In genomic region chr9:2181794-2182193, GRCh38 we compare ENCODE assay signal across 9 cellular contexts.
DNase-seq lines count a peak whose midpoint lies in the region; ATAC-seq, FAIRE-seq and TF ChIP-seq lines count a peak whose summit lies in the region.
"Had no signal": no experiment of that assay in that cellular context is flagged by ENCODE, and none has a peak within 500 bp of the region (broad histone marks: within the 10 kb centered on the region; RNA-seq: fewer than 3 reads in every experiment).

No MANE protein-coding gene starts in this region.

- intact Hi-C loops in prostate gland (cut with DNase I): no loop called here

- no peak overlapping the region for H4K8ac ChIP-seq in mesenchymal stem cell (ENCODE audit: low read length)

- no peak for TF ChIP-seq POLR2A in prostate gland (IDR thresholded peaks at IDR 0.05)

- H2BK15ac ChIP-seq in mesenchymal stem cell (ENCODE audit: low read depth, poor library complexity, severe bottlenecking): no peak overlapping the region

- no peak overlapping the region for H3K14ac ChIP-seq in mesenchymal stem cell (ENCODE audit: low read length in 2 of 2)

- 78% methylated on average over 3 of the region's 7 CpGs for WGBS in mesenchymal stem cell
- 82% methylated on average over 7 of the region's 7 CpGs for WGBS in prostate gland

- TF ChIP-seq CTCF in DOHH2 (IDR thresholded peaks at IDR 0.05; ENCODE audit: low read depth, low read length, poor library complexity, severe bottlenecking) (peak; percentile 80), cardiac fibroblast (IDR thresholded peaks at IDR 0.05; ENCODE audit: low read depth, low read length) (peak; percentile 49), prostate gland (IDR thresholded peaks at IDR 0.05) (peak in 2 of 4 experiments; percentile 19 to 33)

- H3K79me2 ChIP-seq in DOHH2 (ENCODE audit: control insufficient read depth, low read length): no peaks in the 10 kb centered on the region

- H3K4ac ChIP-seq in mesenchymal stem cell (ENCODE audit: low read depth in 1 of 2, low read length in 2 of 2): no peak overlapping the region

- no peaks in the 10 kb centered on the region for H3F3A ChIP-seq in DOHH2 (ENCODE audit: control insufficient read depth, insufficient read depth)

- H2AK5ac ChIP-seq in mesenchymal stem cell (ENCODE audit: low read length, severe bottlenecking): no peak overlapping the region

- no peak overlapping the region for H4K91ac ChIP-seq in mesenchymal stem cell (ENCODE audit: low read length)

- H2BK120ac ChIP-seq in mesenchymal stem cell (ENCODE audit: low read depth, low read length): no peak overlapping the region

- no peak overlapping the region for H3K18ac ChIP-seq in mesenchymal stem cell (ENCODE audit: low read depth in 1 of 2, low read length in 2 of 2)

- no peak for ATAC-seq in HG02763 (IDR thresholded peaks at IDR 0.05; ENCODE audit: unreplicated experiment)

- DNase-seq in HTR-8/SVneo (ENCODE audit: insufficient read length, low spot score) (peak; percentile 13), cardiac fibroblast (ENCODE audit: low read depth in 2 of 2) (peak; percentile 32 to 41), mesenchymal stem cell (peak; percentile 20), prostate gland (ENCODE audit: low spot score) (no peak), DMS114 treated with DMSO at 0.1 percent for 48 hours (lab: John Stamatoyannopoulos, UW; ENCODE audit: unreplicated experiment) (no peak)
- DNase-seq in activated T-cell treated with anti-CD3 and anti-CD28 coated beads, Interleukin-2, amount 50 U/mL, for 1 hour: no peak

- no peak overlapping the region for H2BK5ac ChIP-seq in mesenchymal stem cell (ENCODE audit: low read depth, low read length, poor library complexity, severe bottlenecking)

- H3K36me3 ChIP-seq in DOHH2 (ENCODE audit: control insufficient read depth, low read length): peaks cover 38% of the 10 kb centered on the region
- H3K36me3 ChIP-seq in mesenchymal stem cell (ENCODE audit: control insufficient read depth in 1 of 2, insufficient read depth in 2 of 2, low read depth in 1 of 2, low read length in 2 of 2): peaks cover 7 to 50% of the 10 kb centered on the region in 2 experiments
- H3K36me3 ChIP-seq in prostate gland: no peaks in the 10 kb centered on the region

- H3K9me2 ChIP-seq in DOHH2 (replicated peaks; ENCODE audit: control insufficient read depth, low read length): no peaks in the 10 kb centered on the region

- no peak overlapping the region for H3K4me2 ChIP-seq in DOHH2 (ENCODE audit: low read length)
- H3K4me2 ChIP-seq in mesenchymal stem cell (ENCODE audit: low read length, poor library complexity, severe bottlenecking): no peak overlapping the region

- H3K23ac ChIP-seq in mesenchymal stem cell (ENCODE audit: low read length in 2 of 2): no peak overlapping the region

- no peak overlapping the region for H3K4me3 ChIP-seq in DOHH2 (ENCODE audit: low read length)
- no peak overlapping the region for H3K4me3 ChIP-seq in cardiac fibroblast (replicated peaks in 1 of 2; ENCODE audit: low read depth in 2 of 2, low read length in 2 of 2)
- no peak overlapping the region for H3K4me3 ChIP-seq in mesenchymal stem cell (ENCODE audit: insufficient read depth in 1 of 2, low read depth in 1 of 2, low read length in 2 of 2)
- H3K4me3 ChIP-seq in prostate gland: no peak overlapping the region

- H3K9me3 ChIP-seq in DOHH2 (ENCODE audit: control insufficient read depth, insufficient read depth, low read length) (no peaks in the 10 kb centered on the region), mesenchymal stem cell (ENCODE audit: control insufficient read depth, low read length) (no peaks in the 10 kb centered on the region), prostate gland (no peaks in the 10 kb centered on the region)

- H2AFZ ChIP-seq in mesenchymal stem cell (ENCODE audit: low read depth, low read length): no peak overlapping the region

- no peak overlapping the region for H3K27ac ChIP-seq in DOHH2 (ENCODE audit: low read depth, low read length)
- H3K27ac ChIP-seq in mesenchymal stem cell (ENCODE audit: low read length, poor library complexity, severe bottlenecking): no peak overlapping the region
- no peak overlapping the region for H3K27ac ChIP-seq in prostate gland

- H2BK12ac ChIP-seq in mesenchymal stem cell (ENCODE audit: low read length in 2 of 2): no peak overlapping the region

- H3K79me1 ChIP-seq in mesenchymal stem cell (replicated peaks; ENCODE audit: low read length, poor library complexity, severe bottlenecking): peaks cover 6% of the 10 kb centered on the region

- no peak overlapping the region for H3K9ac ChIP-seq in mesenchymal stem cell (ENCODE audit: low read length)

- peaks cover 5% of the 10 kb centered on the region; the same call in 1 of the 2 replicates for H4K20me1 ChIP-seq in DOHH2 (ENCODE audit: control insufficient read depth, insufficient read depth, low read depth, low read length)

- H3K27me3 ChIP-seq in DOHH2 (ENCODE audit: control insufficient read depth, low read length) (no peaks in the 10 kb centered on the region), mesenchymal stem cell (ENCODE audit: control insufficient read depth in 1 of 2, insufficient read depth in 1 of 2, low read length in 2 of 2) (no peaks in the 10 kb centered on the region), prostate gland (replicated peaks; ENCODE audit: insufficient read depth) (no peaks in the 10 kb centered on the region)

- no peak for FAIRE-seq in HTR-8/SVneo (lab: Jason Lieb, UNC)
- FAIRE-seq: islet of Langerhans had no signal

- H3K4me1 ChIP-seq in DOHH2 (ENCODE audit: control insufficient read depth, low read length) (no peaks in the 10 kb centered on the region), mesenchymal stem cell (ENCODE audit: control insufficient read depth, insufficient read depth, low read depth, low read length) (no peaks in the 10 kb centered on the region), prostate gland (replicated peaks) (no peaks in the 10 kb centered on the region)

Comparison
In these comparisons a context has a peak if more than half of its experiments do, and no peak if none do; other contexts are left out.
1. DNase-seq: peak in HTR-8/SVneo (single experiment), cardiac fibroblast (2 of 2) and mesenchymal stem cell (single experiment); none in activated T-cell treated with anti-CD3 and anti-CD28 coated beads, Interleukin-2, amount 50 U/mL, for 1 hour (single experiment), prostate gland (single experiment) and DMS114 treated with DMSO at 0.1 percent for 48 hours (single experiment).